Comparison of ENCODE assay signal across 8 cellular contexts in genomic region chr6:107847844-107848802, GRCh38. TPM values are rescaled to one million over a fixed set of nuclear protein-coding genes. Genes with fewer than 3 reads are reported as not detected.
DNase-seq lines count a peak whose midpoint lies in the region; ATAC-seq, FAIRE-seq and TF ChIP-seq lines count a peak whose summit lies in the region.

No MANE protein-coding gene starts in this region.

- TF ChIP-seq CTCF in neutrophil (IDR thresholded peaks at IDR 0.05): peak; percentile 96

- H3K36me3 ChIP-seq in CD4-positive, CD25-positive, alpha-beta regulatory T cell (ENCODE audit: control insufficient read depth, insufficient read depth, low read length): no peaks in the 10 kb centered on the region
- no peaks in the 10 kb centered on the region for H3K36me3 ChIP-seq in SJCRH30
- H3K36me3 ChIP-seq in neutrophil: no peaks in the 10 kb centered on the region

- no peaks in the 10 kb centered on the region for H3K36me3 Mint-ChIP-seq in CD4-positive, CD25-positive, alpha-beta regulatory T cell

- H3K27ac Mint-ChIP-seq in CD4-positive, CD25-positive, alpha-beta regulatory T cell: peak overlapping the region in 2 of 3 donors; percentile 60 to 75

- peak; percentile 74 to 80 for ATAC-seq in CD4-positive, CD25-positive, alpha-beta regulatory T cell (ENCODE audit: low read depth in 2 of 2)
- peak; percentile 64 for ATAC-seq in GM21390 (IDR thresholded peaks at IDR 0.05; ENCODE audit: unreplicated experiment)

- no peak for FAIRE-seq in frontal cortex (lab: Jason Lieb, UNC)

- H3K27me3 Mint-ChIP-seq in CD4-positive, CD25-positive, alpha-beta regulatory T cell: peaks cover 22% of the 10 kb centered on the region

- peaks cover 0 to 1% (median 0%) of the 10 kb centered on the region in 7 donors for H3K9me3 Mint-ChIP-seq in CD4-positive, CD25-positive, alpha-beta regulatory T cell

- DNase-seq in CD4-positive, CD25-positive, alpha-beta regulatory T cell: peak; percentile 70 to 76 (median 70)
- DNase-seq in LHCN-M2 (ENCODE audit: low read depth): peak; percentile 71
- DNase-seq in SJCRH30: peak; percentile 87 to 91
- DNase-seq in activated gamma-delta T cell treated with anti-CD3 and anti-CD28 coated beads, Interleukin-2, amount 50 U/mL, for 16 hours (ENCODE audit: low read depth): peak; percentile 63
- peak; percentile 61 to 85 for DNase-seq in frontal cortex (ENCODE audit: low spot score in 2 of 2)
- peak; percentile 50 for DNase-seq in stromal cell of bone marrow (ENCODE audit: low read depth)

- no peak overlapping the region for H3K27ac ChIP-seq in CD4-positive, CD25-positive, alpha-beta regulatory T cell (ENCODE audit: insufficient read depth, low read length, poor library complexity, severe bottlenecking)
- H3K27ac ChIP-seq in SJCRH30: no peak overlapping the region
- no peak overlapping the region for H3K27ac ChIP-seq in neutrophil

- H3K9me3 ChIP-seq in CD4-positive, CD25-positive, alpha-beta regulatory T cell (ENCODE audit: control insufficient read depth in 2 of 2, low read length in 2 of 2): no peaks in the 10 kb centered on the region
- H3K9me3 ChIP-seq in SJCRH30 (replicated peaks) (no peaks in the 10 kb centered on the region), neutrophil (no peaks in the 10 kb centered on the region)

- H3K4me3 Mint-ChIP-seq in CD4-positive, CD25-positive, alpha-beta regulatory T cell: peak overlapping the region; percentile 21 to 86 (median 72)

- peaks cover 2% of the 10 kb centered on the region for H3K27me3 ChIP-seq in CD4-positive, CD25-positive, alpha-beta regulatory T cell (ENCODE audit: control insufficient read depth, insufficient read depth, low read length)
- peaks cover 6% of the 10 kb centered on the region; the same call in 1 of the 2 replicates for H3K27me3 ChIP-seq in SJCRH30
- H3K27me3 ChIP-seq in neutrophil: peaks cover 28% of the 10 kb centered on the region

- peak overlapping the region; percentile 64 for H3K4me3 ChIP-seq in CD4-positive, CD25-positive, alpha-beta regulatory T cell (ENCODE audit: low read depth, low read length)
- H3K4me3 ChIP-seq in SJCRH30 (peak overlapping the region; percentile 57), neutrophil (ENCODE audit: low read depth in 1 of 2, low read length in 1 of 2) (peak overlapping the region; percentile 40 to 57)

- H3K4me1 ChIP-seq in CD4-positive, CD25-positive, alpha-beta regulatory T cell (ENCODE audit: control insufficient read depth, insufficient read depth, low read length, poor library complexity, severe bottlenecking): peaks cover 15% of the 10 kb centered on the region
- H3K4me1 ChIP-seq in SJCRH30 (no peaks in the 10 kb centered on the region), neutrophil (ENCODE audit: control insufficient read depth in 1 of 2, insufficient read depth in 1 of 2, low read depth in 1 of 2, low read length in 1 of 2) (peaks cover 9 to 10% of the 10 kb centered on the region in 2 experiments)

- H3K4me1 Mint-ChIP-seq in CD4-positive, CD25-positive, alpha-beta regulatory T cell: peaks cover 2 to 24% (median 6%) of the 10 kb centered on the region in 4 donors

RNA-seq across cellular contexts. Expression of gene SCML4, which starts 24.0 kb away (rescaled TPM):
- 33.2 TPM for total RNA-seq in CD4-positive, CD25-positive, alpha-beta regulatory T cell
- polyA plus RNA-seq in CD4-positive, CD25-positive, alpha-beta regulatory T cell: 10 to 100 TPM in 3 of 4 donors, 1 to 10 TPM in 1; 9.3 to 20.9 (median 15.9) TPM
- total RNA-seq in LHCN-M2 (2014; rRNA removed) (not detected in 2 replicates), frontal cortex (2.0 TPM)
- not detected for polyA plus RNA-seq in LHCN-M2 (2012)
- not detected in 2 replicates for total RNA-seq in SJCRH30 (2014; rRNA removed; shearing (Covaris generic))

Comparison
In these comparisons a context has a peak if more than half of its experiments do, and no peak if none do; other contexts are left out.
1. RNA of gene SCML4, which starts 24.0 kb away (total RNA-seq): 33.2 TPM in CD4-positive, CD25-positive, alpha-beta regulatory T cell (single experiment); 2.0 TPM in frontal cortex (single experiment), not detected in LHCN-M2 and not detected in SJCRH30; every median in the first group is over 10 times any median in the second.
2. Peak in every context shown above with its lines, with median percentiles within 50 percentile points of each other: DNase-seq and H3K4me3 ChIP-seq.